16 cellular contexts compared by ENCODE assay signal in the genomic region with DNA sequence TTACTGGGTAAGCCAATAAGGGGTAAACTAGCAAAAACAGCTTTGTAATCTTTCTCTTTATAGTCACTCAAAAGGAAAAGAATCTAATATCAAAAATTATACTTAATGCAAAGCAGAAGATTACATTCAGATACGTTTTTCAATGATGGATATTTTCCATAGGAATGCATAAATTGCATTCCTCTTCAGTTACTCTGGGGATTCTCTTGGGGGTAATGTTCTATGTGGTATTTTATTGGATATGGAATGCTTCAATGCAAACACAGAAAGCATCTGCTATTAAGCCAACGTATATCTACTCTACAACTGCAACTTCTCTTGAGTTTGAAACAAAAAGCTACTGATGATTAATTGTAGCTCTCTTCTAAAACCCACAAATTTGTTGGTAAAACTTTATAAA.
DNase-seq lines count a peak whose midpoint lies in the region; ATAC-seq and TF ChIP-seq lines count a peak whose summit lies in the region.
"Had no signal": no experiment of that assay in that cellular context is flagged by ENCODE, and none has a peak within 500 bp of the region (broad histone marks: within the 10 kb centered on the region; RNA-seq: fewer than 3 reads in every experiment).

No MANE protein-coding gene starts in this region.

- no peak overlapping the region for H2BK120ac ChIP-seq in mesenchymal stem cell (ENCODE audit: low read depth, low read length)

- no peak overlapping the region for H4K8ac ChIP-seq in mesenchymal stem cell (ENCODE audit: low read length)

- CTCF ChIA-PET in SK-N-SH (lab: Yijun Ruan, JAX), result no interaction called here
- CTCF ChIA-PET in activated CD4-positive, alpha-beta T cell treated with anti-CD3 and anti-CD28 coated beads for 36 hours (lab: Charles Lee), result no interaction called here

- H2AFZ ChIP-seq in SK-N-SH (ENCODE audit: low read depth) (peak overlapping the region; percentile 1; the same call in 1 of the 2 replicates), mesenchymal stem cell (ENCODE audit: low read depth, low read length) (no peak overlapping the region)

- H4K91ac ChIP-seq in mesenchymal stem cell (ENCODE audit: low read length), result no peak overlapping the region

- H3K4me2 ChIP-seq in SK-N-SH (peak overlapping the region; percentile 9; the same call in 1 of the 2 replicates), mesenchymal stem cell (ENCODE audit: low read length, poor library complexity, severe bottlenecking) (no peak overlapping the region)

- DNase-seq in EL (peak; percentile 20), SK-N-SH (no peak), mesenchymal stem cell (peak; percentile 9), COR-L47 (lab: John Stamatoyannopoulos, UW) (no peak), uterus (no peak)
- no peak for DNase-seq in activated T-cell treated with anti-CD3 and anti-CD28 coated beads, Interleukin-2, amount 50 U/mL, for 24 hours
- no peak for DNase-seq in activated CD4-positive, alpha-beta T cell treated with anti-CD3 and anti-CD28 coated beads for 36 hours
- DNase-seq: ACHN; C1 segment of cervical spinal cord; CD4-positive, alpha-beta T cell; DMS79; GDM1; GOT3; H9 had no signal

- no peaks in the 10 kb centered on the region for H3K9me2 ChIP-seq in SK-N-SH

- no peak overlapping the region for H3K4ac ChIP-seq in mesenchymal stem cell (ENCODE audit: low read depth in 1 of 2, low read length in 2 of 2)

- no peak overlapping the region for H3K14ac ChIP-seq in mesenchymal stem cell (ENCODE audit: low read length in 2 of 2)

- H3K79me1 ChIP-seq in mesenchymal stem cell (replicated peaks; ENCODE audit: low read length, poor library complexity, severe bottlenecking), result no peaks in the 10 kb centered on the region

- POLR2A ChIA-PET in SK-N-SH (lab: Yijun Ruan, JAX), result no interaction called here
- POLR2A ChIA-PET in activated CD4-positive, alpha-beta T cell treated with anti-CD3 and anti-CD28 coated beads for 36 hours (lab: Charles Lee), result no interaction called here

- TF ChIP-seq RAD21 in SK-N-SH (IDR thresholded peaks at IDR 0.05; ENCODE audit: low read length), result no peak

- no peak overlapping the region for H3K18ac ChIP-seq in mesenchymal stem cell (ENCODE audit: low read depth in 1 of 2, low read length in 2 of 2)

- no peaks in the 10 kb centered on the region for H3K36me3 ChIP-seq in SK-N-SH (replicated peaks in 1 of 2; ENCODE audit: control insufficient read depth in 1 of 2, insufficient read depth in 2 of 2, low read length in 1 of 2)
- no peaks in the 10 kb centered on the region for H3K36me3 ChIP-seq in mesenchymal stem cell (ENCODE audit: control insufficient read depth in 1 of 2, insufficient read depth in 2 of 2, low read depth in 1 of 2, low read length in 2 of 2)
- H3K36me3 ChIP-seq in uterus, result no peaks in the 10 kb centered on the region

- H3K4me3 ChIP-seq in SK-N-SH (ENCODE audit: low read depth in 2 of 2, low read length in 1 of 2) (no peak overlapping the region; a peak in 1 of 4 replicates), mesenchymal stem cell (ENCODE audit: insufficient read depth in 1 of 2, low read depth in 1 of 2, low read length in 2 of 2) (no peak overlapping the region), uterus (no peak overlapping the region)
- H3K4me3 ChIP-seq: K562 had no signal

- no peak overlapping the region for H3K4me3 Mint-ChIP-seq in activated T-cell treated with anti-CD3 and anti-CD28 coated beads, Interleukin-2, amount 50 U/mL, for 24 hours
- no peak overlapping the region for H3K4me3 Mint-ChIP-seq in activated CD4-positive, alpha-beta T cell treated with anti-CD3 and anti-CD28 coated beads for 36 hours
- H3K4me3 Mint-ChIP-seq: B cell; CD4-positive, alpha-beta T cell; H9 had no signal

- H3K9me3 ChIP-seq in SK-N-SH (no peaks in the 10 kb centered on the region), mesenchymal stem cell (ENCODE audit: control insufficient read depth, low read length) (no peaks in the 10 kb centered on the region), uterus (no peaks in the 10 kb centered on the region)

- TF ChIP-seq CTCF in SK-N-SH (IDR thresholded peaks at IDR 0.05), result no peak
- no peak for TF ChIP-seq CTCF in uterus (IDR thresholded peaks at IDR 0.05)

- no peaks in the 10 kb centered on the region for H3K9me3 Mint-ChIP-seq in activated T-cell treated with anti-CD3 and anti-CD28 coated beads, Interleukin-2, amount 50 U/mL, for 24 hours
- H3K9me3 Mint-ChIP-seq in activated CD4-positive, alpha-beta T cell treated with anti-CD3 and anti-CD28 coated beads for 36 hours (ENCODE audit: low read depth), result no peaks in the 10 kb centered on the region
- H3K9me3 Mint-ChIP-seq: CD4-positive, alpha-beta T cell; H9 had no signal

- no peaks in the 10 kb centered on the region for H3K4me1 Mint-ChIP-seq in activated T-cell treated with anti-CD3 and anti-CD28 coated beads, Interleukin-2, amount 50 U/mL, for 24 hours (ENCODE audit: low read depth)
- H3K4me1 Mint-ChIP-seq in activated CD4-positive, alpha-beta T cell treated with anti-CD3 and anti-CD28 coated beads for 36 hours, result no peaks in the 10 kb centered on the region
- H3K4me1 Mint-ChIP-seq: B cell, H9 had no signal

- H3K36me3 Mint-ChIP-seq in activated T-cell treated with anti-CD3 and anti-CD28 coated beads, Interleukin-2, amount 50 U/mL, for 24 hours (ENCODE audit: low read depth), result no peaks in the 10 kb centered on the region
- H3K36me3 Mint-ChIP-seq in activated CD4-positive, alpha-beta T cell treated with anti-CD3 and anti-CD28 coated beads for 36 hours (ENCODE audit: low read depth), result no peaks in the 10 kb centered on the region

- WGBS in SK-N-SH (ENCODE audit: low lambda C conversion rate), result 20% methylated on average over 2 of the region's 2 CpGs
- WGBS in mesenchymal stem cell, result no CpG with 5 or more reads among the region's 2 CpGs

- intact Hi-C loops in uterus (cut with DNase I; ENCODE audit: low total_unique reads), result no loop called here
- intact Hi-C loops in activated CD4-positive, alpha-beta T cell treated with anti-CD3 and anti-CD28 coated beads for 36 hours (cut with DNase I, micrococcal nuclease), result no loop called here

- H2BK15ac ChIP-seq in mesenchymal stem cell (ENCODE audit: low read depth, poor library complexity, severe bottlenecking), result no peak overlapping the region

- peaks cover 0 to 17% of the 10 kb centered on the region in 2 experiments; a peak in 2 of 4 replicates for H3K4me1 ChIP-seq in SK-N-SH (ENCODE audit: control insufficient read depth in 1 of 2, insufficient read depth in 2 of 2, low read depth in 1 of 2, low read length in 1 of 2)
- no peaks in the 10 kb centered on the region for H3K4me1 ChIP-seq in mesenchymal stem cell (ENCODE audit: control insufficient read depth, insufficient read depth, low read depth, low read length)
- H3K4me1 ChIP-seq in uterus, result no peaks in the 10 kb centered on the region

- H3K27ac Mint-ChIP-seq in activated T-cell treated with anti-CD3 and anti-CD28 coated beads, Interleukin-2, amount 50 U/mL, for 24 hours, result no peak overlapping the region
- no peak overlapping the region for H3K27ac Mint-ChIP-seq in activated CD4-positive, alpha-beta T cell treated with anti-CD3 and anti-CD28 coated beads for 36 hours
- H3K27ac Mint-ChIP-seq: B cell; CD4-positive, alpha-beta T cell; H9 had no signal

- H3K27me3 ChIP-seq in SK-N-SH (ENCODE audit: insufficient read depth) (no peaks in the 10 kb centered on the region), mesenchymal stem cell (ENCODE audit: control insufficient read depth in 1 of 2, insufficient read depth in 1 of 2, low read length in 2 of 2) (no peaks in the 10 kb centered on the region), uterus (no peaks in the 10 kb centered on the region)

- H3K27ac ChIP-seq in SK-N-SH (ENCODE audit: low read depth in 2 of 2, low read length in 1 of 2) (peak overlapping the region; percentile 58 to 64; a peak in 3 of 4 replicates), mesenchymal stem cell (ENCODE audit: low read length, poor library complexity, severe bottlenecking) (no peak overlapping the region), uterus (no peak overlapping the region)

- TF ChIP-seq EP300 in SK-N-SH (IDR thresholded peaks at IDR 0.05; ENCODE audit: borderline replicate concordance in 1 of 2, low read depth in 1 of 2, low read length in 1 of 2), result peak in 1 of 2 experiments; percentile 78; a peak in 2 of 4 replicates

- no peak overlapping the region for H2AK5ac ChIP-seq in mesenchymal stem cell (ENCODE audit: low read length, severe bottlenecking)

- ATAC-seq in activated CD4-positive, alpha-beta T cell treated with anti-CD3 and anti-CD28 coated beads for 36 hours, result no peak
- ATAC-seq: K562 had no signal

- no peak for TF ChIP-seq POLR2A in uterus (IDR thresholded peaks at IDR 0.05)

- no peak overlapping the region for H2BK12ac ChIP-seq in mesenchymal stem cell (ENCODE audit: low read length in 2 of 2)

- peaks cover 10% of the 10 kb centered on the region for H3F3A ChIP-seq in SK-N-SH (replicated peaks; ENCODE audit: insufficient read depth)

- H3K23ac ChIP-seq in mesenchymal stem cell (ENCODE audit: low read length in 2 of 2), result no peak overlapping the region

- no peaks in the 10 kb centered on the region for H3K27me3 Mint-ChIP-seq in activated T-cell treated with anti-CD3 and anti-CD28 coated beads, Interleukin-2, amount 50 U/mL, for 24 hours
- H3K27me3 Mint-ChIP-seq in activated CD4-positive, alpha-beta T cell treated with anti-CD3 and anti-CD28 coated beads for 36 hours, result no peaks in the 10 kb centered on the region
- H3K27me3 Mint-ChIP-seq: B cell; CD4-positive, alpha-beta T cell had no signal

- no peak overlapping the region for H2BK5ac ChIP-seq in mesenchymal stem cell (ENCODE audit: low read depth, low read length, poor library complexity, severe bottlenecking)

- H4K20me1 ChIP-seq in SK-N-SH (ENCODE audit: insufficient read depth), result no peaks in the 10 kb centered on the region

- H3K79me2 ChIP-seq in SK-N-SH (ENCODE audit: insufficient read depth), result no peaks in the 10 kb centered on the region

- H3K9ac ChIP-seq in SK-N-SH (peak overlapping the region; percentile 25; the same call in 1 of the 2 replicates), mesenchymal stem cell (ENCODE audit: low read length) (no peak overlapping the region)

TF ChIP-seq in SK-N-SH, 30 proteins besides CTCF, POLR2A, EP300 and RAD21 (continues in another document):
- TF ChIP-seq RCOR1 (IDR thresholded peaks at IDR 0.05; ENCODE audit: low read length), result no peak
- TF ChIP-seq TCF12 (IDR thresholded peaks at IDR 0.05), result peak; percentile 84
- no peak for TF ChIP-seq RXRA (IDR thresholded peaks at IDR 0.05; ENCODE audit: borderline replicate concordance, low read depth)
- peak; percentile 27; the same call in 1 of the 2 replicates for TF ChIP-seq NFIC (IDR thresholded peaks at IDR 0.05; ENCODE audit: borderline replicate concordance)
- peak; percentile 66; the same call in 1 of the 2 replicates for TF ChIP-seq TEAD4 (IDR thresholded peaks at IDR 0.05; ENCODE audit: borderline replicate concordance, insufficient read depth)

Comparison
In these comparisons a context has a peak if more than half of its experiments do, and no peak if none do; other contexts are left out.
1. DNase-seq: peak in EL (single experiment) and mesenchymal stem cell (single experiment); none in SK-N-SH (single experiment), activated T-cell treated with anti-CD3 and anti-CD28 coated beads, Interleukin-2, amount 50 U/mL, for 24 hours (single experiment), COR-L47 (single experiment), uterus (0 of 2) and activated CD4-positive, alpha-beta T cell treated with anti-CD3 and anti-CD28 coated beads for 36 hours (single experiment).
2. H3K27ac ChIP-seq: peak in SK-N-SH (2 of 2); none in mesenchymal stem cell (single experiment) and uterus (0 of 2).